Comparison of ENCODE assay signal across 8 cellular contexts in the genomic region with DNA sequence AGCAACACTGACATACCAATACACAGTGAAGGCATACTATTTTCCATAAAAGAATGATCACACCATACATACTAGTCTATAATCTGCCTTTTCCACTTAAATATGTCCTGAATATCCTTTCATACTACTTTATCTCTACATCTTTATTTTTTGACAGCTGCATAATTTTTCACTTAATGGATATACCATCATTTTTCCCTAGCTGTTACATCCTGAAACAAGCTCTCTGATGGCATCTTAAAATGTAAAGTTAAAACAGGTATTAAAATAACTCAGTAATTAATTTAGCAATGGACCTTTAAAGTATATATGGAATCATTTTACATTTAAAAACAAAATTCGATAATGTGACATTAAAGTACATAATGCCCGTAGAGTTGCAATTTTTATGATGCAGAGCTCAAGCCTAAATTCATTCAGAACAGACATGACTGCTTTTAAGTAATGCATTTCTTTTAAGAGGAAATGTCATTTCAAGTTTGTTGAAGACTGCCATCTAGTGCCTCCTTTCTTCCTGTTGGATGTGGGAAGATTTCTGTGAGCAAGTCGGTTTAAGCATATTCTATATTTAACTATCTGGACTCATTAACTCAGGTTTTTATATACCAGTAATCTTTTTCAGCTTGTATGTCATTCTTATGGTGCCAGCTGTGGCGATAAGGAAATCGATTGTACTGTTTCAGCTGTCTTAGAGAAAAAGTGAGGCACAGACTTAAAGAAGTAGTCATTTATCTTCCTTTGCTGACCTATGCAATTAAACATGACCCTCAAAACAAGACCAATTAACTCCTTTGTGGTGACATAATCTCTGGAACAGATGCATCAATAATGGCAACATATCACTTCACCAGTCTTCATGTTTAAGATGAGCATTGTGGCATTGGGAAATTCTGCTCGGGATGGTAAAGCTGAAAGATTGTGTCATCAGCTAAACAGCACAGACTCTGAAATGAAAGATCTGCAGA.
DNase-seq lines count a peak whose midpoint lies in the region; ATAC-seq, FAIRE-seq and TF ChIP-seq lines count a peak whose summit lies in the region.

No MANE protein-coding gene starts in this region.

- peaks cover 52% of the 10 kb centered on the region for H3K4me1 Mint-ChIP-seq in nephron

- no peaks in the 10 kb centered on the region for H3K9me3 ChIP-seq in NT2/D1 (ENCODE audit: insufficient read depth, low read length)

- peak; percentile 49 for DNase-seq in Ammon's horn (ENCODE audit: low spot score)
- DNase-seq in NT2/D1 (ENCODE audit: low read depth, low spot score) = peak; percentile 44
- no peak for DNase-seq in stimulated activated CD4-positive, alpha-beta T cell treated with anti-CD3 and anti-CD28 coated beads, Interleukin-2, amount 100 ng/mL, for 48 hours
- DNase-seq in activated CD8-positive, alpha-beta memory T cell treated with anti-CD3 and anti-CD28 coated beads, Interleukin-2, amount 50 U/mL, for 4 hours = no peak

- H3K27me3 Mint-ChIP-seq in nephron (ENCODE audit: low read depth) = no peaks in the 10 kb centered on the region

- peaks cover 25% of the 10 kb centered on the region for H3K36me3 Mint-ChIP-seq in nephron (ENCODE audit: low read depth)

- no peaks in the 10 kb centered on the region for H3K4me1 ChIP-seq in NT2/D1 (ENCODE audit: insufficient read depth, insufficient read length)

- H3K27ac Mint-ChIP-seq in nephron = peak overlapping the region; percentile 20 to 48 (median 26)

- H3K9ac ChIP-seq in NT2/D1 (ENCODE audit: insufficient read length, low read depth) = no peak overlapping the region

- H3K4me3 ChIP-seq in NT2/D1 (ENCODE audit: insufficient read length, low read depth) = no peak overlapping the region

- TF ChIP-seq CTCF in nephron (IDR thresholded peaks at IDR 0.05; ENCODE audit: unreplicated experiment in 3 of 3) = peak; percentile 53 to 66 (median 56)

- ATAC-seq in GM18870 (IDR thresholded peaks at IDR 0.05; ENCODE audit: unreplicated experiment) (peak; percentile 80), HG03521 (IDR thresholded peaks at IDR 0.05; ENCODE audit: unreplicated experiment) (peak; percentile 49)

- H3K27me3 ChIP-seq in NT2/D1 (ENCODE audit: insufficient read depth, insufficient read length) = peaks cover 9% of the 10 kb centered on the region

- FAIRE-seq in endometrium (lab: Jason Lieb, UNC) = peak; percentile 91

- H3K9me3 Mint-ChIP-seq in nephron = no peaks in the 10 kb centered on the region

- H3K36me3 ChIP-seq in NT2/D1 (ENCODE audit: insufficient read depth, insufficient read length, low read length) = no peaks in the 10 kb centered on the region

- H3K4me3 Mint-ChIP-seq in nephron = no peak overlapping the region

Comparison
In these comparisons a context has a peak if more than half of its experiments do, and no peak if none do; other contexts are left out.
1. DNase-seq: peak in Ammon's horn (single experiment) and NT2/D1 (single experiment); none in stimulated activated CD4-positive, alpha-beta T cell treated with anti-CD3 and anti-CD28 coated beads, Interleukin-2, amount 100 ng/mL, for 48 hours (0 of 2) and activated CD8-positive, alpha-beta memory T cell treated with anti-CD3 and anti-CD28 coated beads, Interleukin-2, amount 50 U/mL, for 4 hours (single experiment).